Comparison of ENCODE assay signal across 9 cellular contexts in genomic region chrX:95911062-95911461, GRCh38.
"Had no signal": no experiment of that assay in that cellular context is flagged by ENCODE, and none has a peak within 500 bp of the region (broad histone marks: within the 10 kb centered on the region; RNA-seq: fewer than 3 reads in every experiment).

No MANE protein-coding gene starts in this region.

- H3K4me3 ChIP-seq: GM23248 had no signal

- H3K27ac ChIP-seq: GM23248, HL-60, KMS-11 had no signal

- H3K4me2 ChIP-seq: KMS-11 had no signal

- FAIRE-seq: H1, H54 had no signal

- DNase-seq: GM23248, H9, HCEC 1CT, Karpas-422, KBM-7 had no signal

- H3K9ac ChIP-seq: GM23248, KMS-11 had no signal

- H2AFZ ChIP-seq: GM23248 had no signal
